Comparison of ENCODE assay signal across 10 cellular contexts in the genomic region with DNA sequence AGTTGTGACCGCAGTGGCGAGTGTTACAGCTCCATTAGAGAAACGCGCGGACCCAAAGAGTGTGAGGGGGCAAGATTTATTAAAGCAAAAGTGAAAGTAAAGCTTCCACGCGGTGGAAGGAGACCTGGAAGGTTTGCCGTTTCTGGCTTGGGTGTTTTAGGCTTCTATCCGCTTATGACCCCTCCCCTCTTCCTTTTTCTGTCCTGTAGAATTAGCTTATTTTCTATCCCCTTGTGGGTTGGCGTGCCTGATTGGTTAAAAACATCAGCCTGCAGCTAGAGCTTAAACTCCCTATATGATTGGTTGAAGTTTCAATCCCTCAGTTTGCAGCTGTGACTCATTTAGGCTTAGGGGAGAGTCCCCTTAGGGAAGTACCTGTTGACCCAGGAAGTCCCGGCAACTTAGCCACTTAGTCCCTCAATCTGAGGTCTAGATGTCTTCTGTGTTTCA. TPM values are rescaled to one million over a fixed set of nuclear protein-coding genes. Genes with fewer than 3 reads are reported as not detected.
DNase-seq lines count a peak whose midpoint lies in the region; ATAC-seq and TF ChIP-seq lines count a peak whose summit lies in the region.
"Had no signal": no experiment of that assay in that cellular context is flagged by ENCODE, and none has a peak within 500 bp of the region (broad histone marks: within the 10 kb centered on the region; RNA-seq: fewer than 3 reads in every experiment).

No MANE protein-coding gene starts in this region.

- no peaks in the 10 kb centered on the region for H3K27me3 Mint-ChIP-seq in activated naive CD8-positive, alpha-beta T cell treated with anti-CD3 and anti-CD28 coated beads for 36 hours
- H3K27me3 Mint-ChIP-seq in mesothelial cell of epicardium (ENCODE audit: low read depth): no peaks in the 10 kb centered on the region
- peaks cover 0 to 5% of the 10 kb centered on the region in 2 donors for H3K27me3 Mint-ChIP-seq in CD8-positive, alpha-beta memory T cell
- H3K27me3 Mint-ChIP-seq: IgD-negative memory B cell had no signal

- peaks cover 8% of the 10 kb centered on the region for H3K36me3 Mint-ChIP-seq in activated naive CD8-positive, alpha-beta T cell treated with anti-CD3 and anti-CD28 coated beads for 36 hours
- no peaks in the 10 kb centered on the region for H3K36me3 Mint-ChIP-seq in mesothelial cell of epicardium
- peaks cover 0 to 6% (median 0%) of the 10 kb centered on the region in 3 donors for H3K36me3 Mint-ChIP-seq in CD8-positive, alpha-beta memory T cell
- H3K36me3 Mint-ChIP-seq: IgD-negative memory B cell had no signal

- no peak for TF ChIP-seq POLR2A in GM18505 (IDR thresholded peaks at IDR 0.05; ENCODE audit: borderline replicate concordance, extremely low read depth, insufficient read depth, insufficient read length)

- no peak overlapping the region for H3K27ac ChIP-seq in CD8-positive, alpha-beta memory T cell (ENCODE audit: low read depth, low read length)

- H3K27me3 ChIP-seq in H7 (ENCODE audit: control insufficient read depth, insufficient read depth, low read length): no peaks in the 10 kb centered on the region
- H3K27me3 ChIP-seq in CD8-positive, alpha-beta memory T cell (ENCODE audit: insufficient read depth, low read length, poor library complexity, severe bottlenecking): no peaks in the 10 kb centered on the region

- H3K4me3 Mint-ChIP-seq in activated naive CD8-positive, alpha-beta T cell treated with anti-CD3 and anti-CD28 coated beads for 36 hours: no peak overlapping the region
- no peak overlapping the region for H3K4me3 Mint-ChIP-seq in mesothelial cell of epicardium
- no peak overlapping the region for H3K4me3 Mint-ChIP-seq in CD8-positive, alpha-beta memory T cell
- H3K4me3 Mint-ChIP-seq: IgD-negative memory B cell, nephron progenitor cell had no signal

- H3K27ac Mint-ChIP-seq in activated naive CD8-positive, alpha-beta T cell treated with anti-CD3 and anti-CD28 coated beads for 36 hours: peak overlapping the region; percentile 63
- H3K27ac Mint-ChIP-seq in mesothelial cell of epicardium: no peak overlapping the region
- H3K27ac Mint-ChIP-seq in CD8-positive, alpha-beta memory T cell: no peak overlapping the region
- H3K27ac Mint-ChIP-seq: nephron progenitor cell had no signal

- peak; percentile 11 for DNase-seq in activated naive CD8-positive, alpha-beta T cell treated with anti-CD3 and anti-CD28 coated beads for 36 hours
- DNase-seq in H7 (no peak), SHP77 treated with DMSO at 0.1 percent for 48 hours (lab: John Stamatoyannopoulos, UW) (no peak), mesothelial cell of epicardium (ENCODE audit: low spot score in 2 of 2, unreplicated experiment in 2 of 2) (no peak)
- no peak for DNase-seq in CD8-positive, alpha-beta memory T cell
- DNase-seq: nephron progenitor cell had no signal

- no peak for TF ChIP-seq CTCF in mesothelial cell of epicardium (IDR thresholded peaks at IDR 0.05; ENCODE audit: unreplicated experiment)

- ATAC-seq in GM18505 (IDR thresholded peaks at IDR 0.05; ENCODE audit: unreplicated experiment) (peak; percentile 91), GM21367 (IDR thresholded peaks at IDR 0.05; ENCODE audit: unreplicated experiment) (peak; percentile 92), HG03354 (IDR thresholded peaks at IDR 0.05; ENCODE audit: poor library complexity, severe bottlenecking, unreplicated experiment) (peak; percentile 88)

- H3K9me3 Mint-ChIP-seq in activated naive CD8-positive, alpha-beta T cell treated with anti-CD3 and anti-CD28 coated beads for 36 hours: peaks cover 22% of the 10 kb centered on the region
- H3K9me3 Mint-ChIP-seq in mesothelial cell of epicardium: peaks cover 16% of the 10 kb centered on the region
- H3K9me3 Mint-ChIP-seq in CD8-positive, alpha-beta memory T cell: peaks cover 4 to 30% (median 16%) of the 10 kb centered on the region in 5 donors

- H3K4me1 Mint-ChIP-seq in activated naive CD8-positive, alpha-beta T cell treated with anti-CD3 and anti-CD28 coated beads for 36 hours: peaks cover 7% of the 10 kb centered on the region
- no peaks in the 10 kb centered on the region for H3K4me1 Mint-ChIP-seq in mesothelial cell of epicardium
- H3K4me1 Mint-ChIP-seq in CD8-positive, alpha-beta memory T cell: peaks cover 5 to 8% (median 8%) of the 10 kb centered on the region in 3 donors
- H3K4me1 Mint-ChIP-seq: nephron progenitor cell had no signal

- no peak overlapping the region for H3K4me3 ChIP-seq in H7 (ENCODE audit: insufficient read depth, low read depth, low read length)
- no peak overlapping the region for H3K4me3 ChIP-seq in CD8-positive, alpha-beta memory T cell (ENCODE audit: low read length)

- no peaks in the 10 kb centered on the region for H3K9me3 ChIP-seq in CD8-positive, alpha-beta memory T cell (ENCODE audit: low read length)

- POLR2A ChIA-PET in CD8-positive, alpha-beta memory T cell (lab: Charles Lee): no interaction called here

- no peaks in the 10 kb centered on the region for H3K36me3 ChIP-seq in H7 (replicated peaks; ENCODE audit: control insufficient read depth, insufficient read depth, low read length)
- no peaks in the 10 kb centered on the region for H3K36me3 ChIP-seq in CD8-positive, alpha-beta memory T cell (ENCODE audit: insufficient read depth, low read length)

- no peaks in the 10 kb centered on the region for H3K4me1 ChIP-seq in CD8-positive, alpha-beta memory T cell (ENCODE audit: insufficient read depth, low read length)

- CTCF ChIA-PET in CD8-positive, alpha-beta memory T cell (lab: Charles Lee): interaction anchor here (1.4 to 1.5 kb wide), 2 partner anchors 9 to 14 kb away, joined by 3 read pairs; no protein-coding TSS in a partner anchor

RNA-seq across cellular contexts. Expression of a gene that starts 39.6 kb away (rescaled TPM):
- total RNA-seq in activated naive CD8-positive, alpha-beta T cell treated with anti-CD3 and anti-CD28 coated beads for 36 hours: 10 to 100 TPM; 21.4 to 24.1 TPM
- total RNA-seq in H7 (2014; rRNA removed; shearing (Covaris generic)): 17.3 and 24.5 TPM in 2 replicates
- 30.4 to 31.9 TPM (median 31.3 TPM) in 3 replicates for total RNA-seq in mesothelial cell of epicardium
- total RNA-seq in CD8-positive, alpha-beta memory T cell: 10 to 100 TPM; 25.9 to 28.2 TPM
- 19.4 TPM for polyA plus RNA-seq in CD8-positive, alpha-beta memory T cell
